ENCODE assay signal across 19 cellular contexts in genomic region chr1:240414237-240414636, GRCh38.
DNase-seq lines count a peak whose midpoint lies in the region; ATAC-seq, FAIRE-seq and TF ChIP-seq lines count a peak whose summit lies in the region.
"Had no signal": no experiment of that assay in that cellular context is flagged by ENCODE, and none has a peak within 500 bp of the region (broad histone marks: within the 10 kb centered on the region; RNA-seq: fewer than 3 reads in every experiment).

No MANE protein-coding gene starts in this region.

- no peak for TF ChIP-seq POLR2A in A549 (IDR thresholded peaks at IDR 0.05; ENCODE audit: low read length)

- no peaks in the 10 kb centered on the region for H3K27me3 ChIP-seq in bronchial epithelial cell (ENCODE audit: control insufficient read depth, insufficient read depth, low read length)

- H3K36me3 ChIP-seq in bronchial epithelial cell (ENCODE audit: control insufficient read depth, insufficient read depth, low read length), result no peaks in the 10 kb centered on the region

- POLR2A ChIA-PET in A549 (lab: Yijun Ruan, JAX), result no interaction called here

- ATAC-seq in A549 (peak; percentile 64 to 70; a peak in 4 of 6 replicates), GM18873 (IDR thresholded peaks at IDR 0.05; ENCODE audit: low FRiP score, unreplicated experiment) (no peak), HG03439 (IDR thresholded peaks at IDR 0.05; ENCODE audit: unreplicated experiment) (no peak)
- ATAC-seq: mucosa of descending colon, psoas muscle, T-helper 17 cell had no signal

- DNase-seq in A549 (ENCODE audit: low read depth in 1 of 2, low spot score in 1 of 2) (no peak), GM04503 (ENCODE audit: low read depth) (peak; percentile 81), bronchial epithelial cell (ENCODE audit: low read depth) (peak; percentile 27), foreskin fibroblast (peak; percentile 74 to 87), HTR-8/SVneo (ENCODE audit: insufficient read length, low spot score) (no peak), NCI-H2227 treated with DMSO at 0.1 percent for 48 hours (lab: John Stamatoyannopoulos, UW) (no peak)
- DNase-seq: activated CD4-positive, alpha-beta T cell treated with anti-CD3 and anti-CD28 coated beads, Interleukin-2, amount 50 U/mL, for 4 hours; activated naive CD4-positive, alpha-beta T cell; cortex of kidney; mucosa of descending colon; NCI-H1417; NCI-H748 treated with DMSO at 0.1 percent for 48 hours; psoas muscle; stimulated activated CD4-positive, alpha-beta T cell treated with anti-CD3 and anti-CD28 coated beads, Interleukin-4, amount 100 ng/mL, for 24 hours; T-helper 17 cell; WERI-Rb-1 had no signal

- no peak for FAIRE-seq in A549 (lab: Jason Lieb, UNC)
- FAIRE-seq in bronchial epithelial cell (lab: Jason Lieb, UNC), result no peak
- no peak for FAIRE-seq in HTR-8/SVneo (lab: Jason Lieb, UNC)
- FAIRE-seq: urothelium cell line had no signal

- no peak for TF ChIP-seq RAD21 in A549 (conservative IDR thresholded peaks at IDR 0.05 in 1 of 2, IDR thresholded peaks at IDR 0.05 in 1 of 2)

- H3K4me3 ChIP-seq in A549 (no peak overlapping the region), bronchial epithelial cell (ENCODE audit: low read depth, low read length) (no peak overlapping the region), foreskin fibroblast (ENCODE audit: low read depth in 1 of 2, low read length in 2 of 2) (no peak overlapping the region)
- H3K4me3 ChIP-seq: mucosa of descending colon, psoas muscle had no signal

- no peaks in the 10 kb centered on the region for H3K9me3 ChIP-seq in A549
- H3K9me3 ChIP-seq: mucosa of descending colon, psoas muscle had no signal

- peak overlapping the region in 1 of 2 experiments; percentile 74; a peak in 3 of 6 replicates for H3K27ac ChIP-seq in A549
- H3K27ac ChIP-seq: psoas muscle, WERI-Rb-1 had no signal

- TF ChIP-seq CTCF in A549 (IDR thresholded peaks at IDR 0.05) (no peak), bronchial epithelial cell (IDR thresholded peaks at IDR 0.05; ENCODE audit: insufficient read depth, low read length, severe bottlenecking) (no peak), foreskin fibroblast (IDR thresholded peaks at IDR 0.05; ENCODE audit: low read depth, low read length) (no peak)

- peaks cover 39% of the 10 kb centered on the region for H3K4me1 ChIP-seq in A549
- H3K4me1 ChIP-seq: psoas muscle had no signal

- TF ChIP-seq EP300 in A549 (IDR thresholded peaks at IDR 0.05), result no peak

- WGBS in A549 (ENCODE audit: missing lambda C conversion rate), result 54% methylated on average over 6 of the region's 6 CpGs

- CTCF ChIA-PET in A549 (lab: Yijun Ruan, JAX), result no interaction called here

- peak overlapping the region; percentile 26 for H3K4me2 ChIP-seq in A549

TF ChIP-seq in A549, 52 proteins besides CTCF, POLR2A, EP300 and RAD21:
- no peak for TF ChIP-seq RFX5 (IDR thresholded peaks at IDR 0.05)
- TF ChIP-seq USF2 (IDR thresholded peaks at IDR 0.05), result no peak
- TF ChIP-seq KDM1A (IDR thresholded peaks at IDR 0.05; ENCODE audit: low read depth), result no peak
- peak in 1 of 2 experiments; percentile 56; a peak in 2 of 4 replicates for TF ChIP-seq CEBPB (IDR thresholded peaks at IDR 0.05)
- TF ChIP-seq SREBF2 (IDR thresholded peaks at IDR 0.05), result no peak
- no peak for TF ChIP-seq CHD4 (IDR thresholded peaks at IDR 0.05; ENCODE audit: borderline replicate concordance)
- no peak for TF ChIP-seq KDM5A (IDR thresholded peaks at IDR 0.05)

Comparison
In these comparisons a context has a peak if more than half of its experiments do, and no peak if none do; other contexts are left out.
1. ATAC-seq: peak in A549 (2 of 2); none in GM18873 (single experiment) and HG03439 (single experiment).
2. DNase-seq: peak in GM04503 (single experiment), bronchial epithelial cell (single experiment) and foreskin fibroblast (2 of 2); none in A549 (0 of 2), HTR-8/SVneo (single experiment) and NCI-H2227 treated with DMSO at 0.1 percent for 48 hours (single experiment).